Comparison of ENCODE assay signal across 8 cellular contexts in genomic region chrX:39855748-39856129, GRCh38.
DNase-seq lines count a peak whose midpoint lies in the region; ATAC-seq and TF ChIP-seq lines count a peak whose summit lies in the region.

No MANE protein-coding gene starts in this region.

- peak overlapping the region; percentile 74 for H3K4me3 Mint-ChIP-seq in T-helper 1 cell treated with Interleukin-12 subunit alpha and Interleukin-12 subunit beta and Interleukin-4 antibody, amounts not matched to agents 30 μg/mL and 1 μg/mL, for 36 hours
- peak overlapping the region; percentile 79 for H3K4me3 Mint-ChIP-seq in activated naive CD8-positive, alpha-beta T cell treated with anti-CD3 and anti-CD28 coated beads, Interleukin-2, amount 50 U/mL, for 24 hours
- no peak overlapping the region for H3K4me3 Mint-ChIP-seq in glutamatergic neuron (ENCODE audit: unreplicated experiment)

- peak; percentile 42 for ATAC-seq in GM21786 (IDR thresholded peaks at IDR 0.05; ENCODE audit: unreplicated experiment)
- ATAC-seq in activated naive CD8-positive, alpha-beta T cell treated with anti-CD3 and anti-CD28 coated beads, Interleukin-2, amount 50 U/mL, for 24 hours: peak; percentile 51

- no peaks in the 10 kb centered on the region for H3K9me3 Mint-ChIP-seq in T-helper 1 cell treated with Interleukin-12 subunit alpha and Interleukin-12 subunit beta and Interleukin-4 antibody, amounts not matched to agents 30 μg/mL and 1 μg/mL, for 36 hours
- no peaks in the 10 kb centered on the region for H3K9me3 Mint-ChIP-seq in activated naive CD8-positive, alpha-beta T cell treated with anti-CD3 and anti-CD28 coated beads, Interleukin-2, amount 50 U/mL, for 24 hours
- H3K9me3 Mint-ChIP-seq in glutamatergic neuron (ENCODE audit: unreplicated experiment): peaks cover 4% of the 10 kb centered on the region

- TF ChIP-seq CTCF in glutamatergic neuron (IDR thresholded peaks at IDR 0.05; ENCODE audit: partially characterized antibody, unreplicated experiment): no peak

- H3K4me1 Mint-ChIP-seq in T-helper 1 cell treated with Interleukin-12 subunit alpha and Interleukin-12 subunit beta and Interleukin-4 antibody, amounts not matched to agents 30 μg/mL and 1 μg/mL, for 36 hours (ENCODE audit: low read depth): peaks cover 60% of the 10 kb centered on the region
- H3K4me1 Mint-ChIP-seq in activated naive CD8-positive, alpha-beta T cell treated with anti-CD3 and anti-CD28 coated beads, Interleukin-2, amount 50 U/mL, for 24 hours: peaks cover 83% of the 10 kb centered on the region
- H3K4me1 Mint-ChIP-seq in glutamatergic neuron (ENCODE audit: low read depth, unreplicated experiment): peaks cover 16% of the 10 kb centered on the region

- DNase-seq in ELR (ENCODE audit: low read depth): peak; percentile 57
- peak; percentile 64 for DNase-seq in LoVo (ENCODE audit: low spot score)
- peak; percentile 77 for DNase-seq in activated naive CD8-positive, alpha-beta T cell treated with anti-CD3 and anti-CD28 coated beads, Interleukin-2, amount 50 U/mL, for 24 hours
- peak; percentile 27 for DNase-seq in occipital lobe (lab: John Stamatoyannopoulos, UW)
- DNase-seq in glutamatergic neuron: no peak
- DNase-seq in cerebellar nuclear complex (lab: John Stamatoyannopoulos, UW): no peak

- no peaks in the 10 kb centered on the region for H3K27me3 Mint-ChIP-seq in T-helper 1 cell treated with Interleukin-12 subunit alpha and Interleukin-12 subunit beta and Interleukin-4 antibody, amounts not matched to agents 30 μg/mL and 1 μg/mL, for 36 hours (ENCODE audit: low read depth)
- peaks cover 2% of the 10 kb centered on the region for H3K27me3 Mint-ChIP-seq in activated naive CD8-positive, alpha-beta T cell treated with anti-CD3 and anti-CD28 coated beads, Interleukin-2, amount 50 U/mL, for 24 hours
- H3K27me3 Mint-ChIP-seq in glutamatergic neuron (ENCODE audit: unreplicated experiment): peaks cover 2% of the 10 kb centered on the region

- H3K27ac Mint-ChIP-seq in T-helper 1 cell treated with Interleukin-12 subunit alpha and Interleukin-12 subunit beta and Interleukin-4 antibody, amounts not matched to agents 30 μg/mL and 1 μg/mL, for 36 hours: peak overlapping the region; percentile 96
- H3K27ac Mint-ChIP-seq in activated naive CD8-positive, alpha-beta T cell treated with anti-CD3 and anti-CD28 coated beads, Interleukin-2, amount 50 U/mL, for 24 hours: peak overlapping the region; percentile 96
- H3K27ac Mint-ChIP-seq in glutamatergic neuron (ENCODE audit: unreplicated experiment): no peak overlapping the region

- H3K36me3 Mint-ChIP-seq in T-helper 1 cell treated with Interleukin-12 subunit alpha and Interleukin-12 subunit beta and Interleukin-4 antibody, amounts not matched to agents 30 μg/mL and 1 μg/mL, for 36 hours (ENCODE audit: low read depth): peaks cover 6% of the 10 kb centered on the region
- no peaks in the 10 kb centered on the region for H3K36me3 Mint-ChIP-seq in activated naive CD8-positive, alpha-beta T cell treated with anti-CD3 and anti-CD28 coated beads, Interleukin-2, amount 50 U/mL, for 24 hours (ENCODE audit: low read depth)
- H3K36me3 Mint-ChIP-seq in glutamatergic neuron (ENCODE audit: unreplicated experiment): no peaks in the 10 kb centered on the region

Comparison
In these comparisons a context has a peak if more than half of its experiments do, and no peak if none do; other contexts are left out.
1. DNase-seq: peak in ELR (single experiment), LoVo (single experiment), activated naive CD8-positive, alpha-beta T cell treated with anti-CD3 and anti-CD28 coated beads, Interleukin-2, amount 50 U/mL, for 24 hours (single experiment) and occipital lobe (single experiment); none in glutamatergic neuron (single experiment) and cerebellar nuclear complex (0 of 2).